In the genomic region with DNA sequence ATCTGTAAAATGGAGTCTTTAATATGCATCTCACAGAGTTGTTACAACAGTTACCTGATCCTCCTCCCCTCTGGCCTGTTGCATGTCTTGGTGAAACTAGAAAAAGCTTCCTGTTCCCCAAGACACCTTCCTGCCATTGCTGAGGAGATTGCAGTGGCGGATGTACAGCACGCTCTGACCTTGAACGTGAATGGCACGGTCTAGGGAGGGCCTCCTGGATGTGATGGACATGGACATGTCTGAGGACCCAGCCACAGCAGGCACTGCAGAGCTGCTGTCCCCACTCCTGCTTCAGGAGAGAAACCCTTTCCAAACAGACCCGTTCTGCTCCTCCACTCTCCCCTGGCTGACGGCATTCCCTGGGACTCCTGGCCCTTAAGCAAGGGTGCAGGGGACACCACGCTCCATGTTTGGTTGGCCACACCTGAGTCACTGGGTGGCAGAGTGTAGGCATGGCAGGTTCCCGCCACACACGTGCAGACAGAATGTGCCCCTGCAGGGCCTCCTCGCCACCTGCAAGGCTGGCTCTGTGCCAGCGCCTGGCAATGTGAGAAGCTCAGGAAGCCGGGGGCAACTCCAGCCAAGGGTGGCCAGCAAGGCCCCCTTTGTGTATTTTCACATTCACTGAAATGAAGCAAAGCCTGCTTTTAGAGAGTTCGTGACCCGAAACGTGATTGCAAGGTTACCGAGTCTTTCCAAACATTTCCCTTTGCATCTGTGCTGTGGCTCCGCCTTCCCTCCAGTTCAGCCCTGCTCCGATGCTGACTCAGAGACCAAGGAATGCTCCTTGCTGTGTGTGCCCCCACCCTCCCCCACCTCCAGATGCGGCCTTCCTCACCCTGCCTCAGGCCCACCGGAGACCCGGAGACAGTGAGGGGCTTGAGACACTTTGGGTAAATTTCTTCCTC, we compare ENCODE assay signal across 8 cellular contexts. TPM values are rescaled to one million over a fixed set of nuclear protein-coding genes. Genes with fewer than 3 reads are reported as not detected.
DNase-seq lines count a peak whose midpoint lies in the region; ATAC-seq and TF ChIP-seq lines count a peak whose summit lies in the region.

No MANE protein-coding gene starts in this region.

- H3K36me3 Mint-ChIP-seq in brain = no peaks in the 10 kb centered on the region
- no peaks in the 10 kb centered on the region for H3K36me3 Mint-ChIP-seq in activated naive CD4-positive, alpha-beta T cell treated with anti-CD3 and anti-CD28 coated beads for 36 hours (ENCODE audit: low read depth)

- ATAC-seq in HG03108 (IDR thresholded peaks at IDR 0.05; ENCODE audit: unreplicated experiment) (no peak), HG02970 (IDR thresholded peaks at IDR 0.05; ENCODE audit: low FRiP score, unreplicated experiment) (no peak)

- peaks cover 26% of the 10 kb centered on the region for H3K4me1 Mint-ChIP-seq in brain
- H3K4me1 Mint-ChIP-seq in activated naive CD4-positive, alpha-beta T cell treated with anti-CD3 and anti-CD28 coated beads for 36 hours (ENCODE audit: low read depth) = no peaks in the 10 kb centered on the region

- H3K4me3 Mint-ChIP-seq in brain = peak overlapping the region in 1 of 5 experiments; percentile 60
- no peak overlapping the region for H3K4me3 Mint-ChIP-seq in activated naive CD4-positive, alpha-beta T cell treated with anti-CD3 and anti-CD28 coated beads for 36 hours

- CTCF ChIA-PET in activated naive CD4-positive, alpha-beta T cell treated with anti-CD3 and anti-CD28 coated beads for 36 hours (lab: Charles Lee) = no interaction called here

- H3K9me3 Mint-ChIP-seq in brain = peaks cover 14 to 30% (median 26%) of the 10 kb centered on the region in 5 experiments
- peaks cover 11% of the 10 kb centered on the region for H3K9me3 Mint-ChIP-seq in activated naive CD4-positive, alpha-beta T cell treated with anti-CD3 and anti-CD28 coated beads for 36 hours

- no peak for TF ChIP-seq CTCF in brain (conservative IDR thresholded peaks at IDR 0.05)

- H3K27me3 Mint-ChIP-seq in brain = peaks cover 18% of the 10 kb centered on the region
- H3K27me3 Mint-ChIP-seq in activated naive CD4-positive, alpha-beta T cell treated with anti-CD3 and anti-CD28 coated beads for 36 hours (ENCODE audit: low read depth) = peaks cover 3% of the 10 kb centered on the region

- H3K27ac Mint-ChIP-seq in brain = peak overlapping the region in 4 of 5 experiments; percentile 9 to 96 (median 86)
- no peak overlapping the region for H3K27ac Mint-ChIP-seq in activated naive CD4-positive, alpha-beta T cell treated with anti-CD3 and anti-CD28 coated beads for 36 hours

- intact Hi-C loops in activated naive CD4-positive, alpha-beta T cell treated with anti-CD3 and anti-CD28 coated beads for 36 hours (cut with micrococcal nuclease) = no loop called here

- DNase-seq in DMS53 (lab: John Stamatoyannopoulos, UW) (peak; percentile 96), NCI-H146 treated with DMSO at 0.1 percent for 48 hours (lab: John Stamatoyannopoulos, UW; ENCODE audit: unreplicated experiment) (peak; percentile 70), kidney tubule cell (ENCODE audit: low spot score) (peak; percentile 84), ureter (ENCODE audit: low spot score) (peak; percentile 81)
- no peak for DNase-seq in activated naive CD4-positive, alpha-beta T cell treated with anti-CD3 and anti-CD28 coated beads for 36 hours

RNA-seq across cellular contexts. Expression of a gene that starts 46.0 kb away (rescaled TPM):
- polyA plus RNA-seq in brain (ENCODE audit: insufficient read depth, low read depth, low replicate concordance) = 1.6 TPM
- 17.5 TPM for total RNA-seq in ureter
- total RNA-seq in activated naive CD4-positive, alpha-beta T cell treated with anti-CD3 and anti-CD28 coated beads for 36 hours = not detected

Comparison
In these comparisons a context has a peak if more than half of its experiments do, and no peak if none do; other contexts are left out.
1. RNA of a gene that starts 46.0 kb away (total RNA-seq): 17.5 TPM in ureter (single experiment); not detected in activated naive CD4-positive, alpha-beta T cell treated with anti-CD3 and anti-CD28 coated beads for 36 hours; every median in the first group is over 10 times any median in the second.